ENCODE assay signal across 8 cellular contexts in the genomic region with DNA sequence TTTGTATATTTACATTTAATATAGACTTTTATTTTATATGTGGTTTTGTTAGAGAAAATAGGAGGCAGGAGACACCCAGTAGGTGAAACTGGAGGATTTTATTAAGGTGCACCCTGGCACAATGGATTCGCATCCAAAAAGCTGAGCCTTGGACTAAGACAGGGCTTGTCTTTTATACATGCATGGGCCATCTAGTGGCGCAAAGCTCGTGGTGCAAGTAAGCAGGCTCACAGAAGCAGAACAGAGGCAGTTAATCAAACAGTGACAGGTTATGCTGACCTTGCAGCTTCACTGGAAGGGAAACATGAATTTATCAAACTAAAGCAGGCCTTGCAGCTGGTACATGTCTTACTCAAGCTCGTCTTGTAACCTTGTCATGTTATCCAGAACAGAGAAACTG. TPM values are rescaled to one million over a fixed set of nuclear protein-coding genes. Genes with fewer than 3 reads are reported as not detected.
DNase-seq lines count a peak whose midpoint lies in the region; ATAC-seq, FAIRE-seq and TF ChIP-seq lines count a peak whose summit lies in the region.
"Had no signal": no experiment of that assay in that cellular context is flagged by ENCODE, and none has a peak within 500 bp of the region (broad histone marks: within the 10 kb centered on the region; RNA-seq: fewer than 3 reads in every experiment).

No MANE protein-coding gene starts in this region.

- H2AFZ ChIP-seq in Loucy (ENCODE audit: low read length), result no peak overlapping the region
- H2AFZ ChIP-seq in keratinocyte (ENCODE audit: control insufficient read depth, low read length), result no peak overlapping the region

- H3K27ac Mint-ChIP-seq in activated T-cell treated with anti-CD3 and anti-CD28 coated beads, Interleukin-2, amount 50 U/mL, for 72 hours, result no peak overlapping the region
- H3K27ac Mint-ChIP-seq in CD14-positive monocyte, result no peak overlapping the region
- H3K27ac Mint-ChIP-seq: T-helper 1 cell treated with Interleukin-12 subunit alpha and Interleukin-12 subunit beta and Interleukin-4 antibody, amounts not matched to agents 30 μg/mL and 1 μg/mL, for 36 hours had no signal

- DNase-seq in G401 (ENCODE audit: low spot score) (peak; percentile 11), keratinocyte (ENCODE audit: low read depth, low spot score) (no peak), aorta (no peak), CD14-positive monocyte (ENCODE audit: low spot score) (no peak)
- DNase-seq in activated T-cell treated with anti-CD3 and anti-CD28 coated beads, Interleukin-2, amount 50 U/mL, for 72 hours, result peak; percentile 26 to 38

- H3K4me1 ChIP-seq in Loucy (ENCODE audit: insufficient read depth, low read length, poor library complexity, severe bottlenecking) (no peaks in the 10 kb centered on the region), keratinocyte (ENCODE audit: control insufficient read depth, extremely low read depth, insufficient read depth, low read length) (no peaks in the 10 kb centered on the region), aorta (ENCODE audit: control insufficient read depth in 1 of 2, insufficient read depth in 2 of 2, low read length in 2 of 2) (no peaks in the 10 kb centered on the region)

- H3K4me3 Mint-ChIP-seq in activated T-cell treated with anti-CD3 and anti-CD28 coated beads, Interleukin-2, amount 50 U/mL, for 72 hours, result no peak overlapping the region
- H3K4me3 Mint-ChIP-seq in CD14-positive monocyte, result no peak overlapping the region
- H3K4me3 Mint-ChIP-seq: T-helper 1 cell treated with Interleukin-12 subunit alpha and Interleukin-12 subunit beta and Interleukin-4 antibody, amounts not matched to agents 30 μg/mL and 1 μg/mL, for 36 hours had no signal

- H3K4me2 ChIP-seq in Loucy (ENCODE audit: low read depth, low read length, poor library complexity, severe bottlenecking) (no peak overlapping the region), keratinocyte (ENCODE audit: control insufficient read depth, extremely low read depth, insufficient read depth, low read depth, low read length) (no peak overlapping the region)

- no peak overlapping the region for H3K4me3 ChIP-seq in Loucy (ENCODE audit: low read length, poor library complexity, severe bottlenecking)
- no peak overlapping the region for H3K4me3 ChIP-seq in keratinocyte (ENCODE audit: control insufficient read depth in 2 of 3, extremely low read depth in 1 of 3, insufficient read depth in 2 of 3, low read depth in 1 of 3, low read length in 3 of 3)
- no peak overlapping the region for H3K4me3 ChIP-seq in aorta (ENCODE audit: low read length in 2 of 2)

- intact Hi-C loops in aorta (cut with DNase I), result no loop called here
- intact Hi-C loops in CD14-positive monocyte (cut with micrococcal nuclease), result no loop called here

- H3K27ac ChIP-seq in keratinocyte (ENCODE audit: control insufficient read depth, insufficient read depth, low read length) (no peak overlapping the region), aorta (ENCODE audit: low read depth in 1 of 2, low read length in 2 of 2) (no peak overlapping the region)

- in situ Hi-C loops in G401 (cut with HindIII; ENCODE audit: low sequenced_read_pairs), result no loop called here

- H3K27me3 ChIP-seq in Loucy (ENCODE audit: insufficient read depth, low read length, poor library complexity, severe bottlenecking) (no peaks in the 10 kb centered on the region), keratinocyte (ENCODE audit: control insufficient read depth, extremely low read depth, insufficient read depth, low read length) (no peaks in the 10 kb centered on the region), aorta (ENCODE audit: control insufficient read depth in 1 of 2, insufficient read depth in 2 of 2, low read length in 1 of 2) (no peaks in the 10 kb centered on the region)

- ATAC-seq in activated T-cell treated with anti-CD3 and anti-CD28 coated beads, Interleukin-2, amount 50 U/mL, for 72 hours (replicated peaks in 1 of 2), result peak in 1 of 2 donors; percentile 45
- ATAC-seq in HG03139 (IDR thresholded peaks at IDR 0.05; ENCODE audit: unreplicated experiment) (no peak), aorta (ENCODE audit: low FRiP score) (no peak)

- no peak for FAIRE-seq in keratinocyte (lab: Jason Lieb, UNC)

- H3K9me3 Mint-ChIP-seq in activated T-cell treated with anti-CD3 and anti-CD28 coated beads, Interleukin-2, amount 50 U/mL, for 72 hours, result peaks cover 7 to 8% of the 10 kb centered on the region in 2 donors
- peaks cover 21 to 58% (median 42%) of the 10 kb centered on the region in 7 donors for H3K9me3 Mint-ChIP-seq in CD14-positive monocyte

- dilution Hi-C loops in keratinocyte (cut with MboI; ENCODE audit: extremely low pct_ligation_motif_present, low sequenced_read_pairs), result no loop called here

- H3K36me3 ChIP-seq in Loucy (ENCODE audit: insufficient read depth, low read length) (no peaks in the 10 kb centered on the region), keratinocyte (ENCODE audit: control insufficient read depth in 2 of 2, extremely low read depth in 1 of 2, insufficient read depth in 2 of 2, low read length in 2 of 2) (no peaks in the 10 kb centered on the region), aorta (ENCODE audit: control insufficient read depth in 1 of 2, insufficient read depth in 2 of 2, low read length in 1 of 2) (peaks cover 0 to 4% of the 10 kb centered on the region in 2 donors)

- H3K9me1 ChIP-seq in keratinocyte (ENCODE audit: control insufficient read depth, extremely low read depth, insufficient read depth, low read length), result no peaks in the 10 kb centered on the region

- no peaks in the 10 kb centered on the region for H3K9me2 ChIP-seq in Loucy (replicated peaks; ENCODE audit: low read depth, low read length)

- H3K36me3 Mint-ChIP-seq in activated T-cell treated with anti-CD3 and anti-CD28 coated beads, Interleukin-2, amount 50 U/mL, for 72 hours (ENCODE audit: insufficient read depth in 2 of 2), result peaks cover 7 to 8% of the 10 kb centered on the region in 2 donors
- H3K36me3 Mint-ChIP-seq in CD14-positive monocyte, result no peaks in the 10 kb centered on the region

- no peaks in the 10 kb centered on the region for H3K4me1 Mint-ChIP-seq in activated T-cell treated with anti-CD3 and anti-CD28 coated beads, Interleukin-2, amount 50 U/mL, for 72 hours (ENCODE audit: low read depth)
- no peaks in the 10 kb centered on the region for H3K4me1 Mint-ChIP-seq in CD14-positive monocyte

- peaks cover 16% of the 10 kb centered on the region; the same call in 1 of the 2 replicates for H3K9me3 ChIP-seq in Loucy (ENCODE audit: insufficient read depth, low read depth, low read length)
- H3K9me3 ChIP-seq in keratinocyte (ENCODE audit: control insufficient read depth, low read depth, low read length), result peaks cover 12% of the 10 kb centered on the region
- H3K9me3 ChIP-seq in aorta (ENCODE audit: control insufficient read depth, low read length), result peaks cover 6% of the 10 kb centered on the region

- H3K9ac ChIP-seq in Loucy (ENCODE audit: low read depth, low read length, poor library complexity, severe bottlenecking) (no peak overlapping the region), keratinocyte (ENCODE audit: control insufficient read depth, extremely low read depth, insufficient read depth, low read length) (no peak overlapping the region)

- no peaks in the 10 kb centered on the region for H3K79me2 ChIP-seq in Loucy (ENCODE audit: insufficient read depth, low read length)
- H3K79me2 ChIP-seq in keratinocyte (ENCODE audit: control insufficient read depth, insufficient read depth, low read length), result no peaks in the 10 kb centered on the region

- TF ChIP-seq CTCF in Loucy (conservative IDR thresholded peaks at IDR 0.05; ENCODE audit: low read length) (peak; percentile 80), keratinocyte (optimal IDR thresholded peaks at IDR 0.05 in 1 of 3, IDR thresholded peaks at IDR 0.05 in 1 of 3, conservative IDR thresholded peaks at IDR 0.05 in 1 of 3; ENCODE audit: extremely low read depth in 1 of 3, insufficient read depth in 2 of 3, low read length in 3 of 3) (peak; percentile 50 to 56 (median 51)), CD14-positive monocyte (IDR thresholded peaks at IDR 0.05) (no peak)

- H3K27me3 Mint-ChIP-seq in activated T-cell treated with anti-CD3 and anti-CD28 coated beads, Interleukin-2, amount 50 U/mL, for 72 hours (ENCODE audit: low read depth), result no peaks in the 10 kb centered on the region
- no peaks in the 10 kb centered on the region for H3K27me3 Mint-ChIP-seq in CD14-positive monocyte (ENCODE audit: low read depth in 3 of 3)

- H4K20me1 ChIP-seq in Loucy (ENCODE audit: insufficient read depth, low read length, poor library complexity, severe bottlenecking) (no peaks in the 10 kb centered on the region), keratinocyte (ENCODE audit: control insufficient read depth, extremely low read depth, insufficient read depth, low read length) (no peaks in the 10 kb centered on the region)

- 60 to 62% methylated on average over 4 of the region's 4 CpGs for WGBS in aorta, 2 donors

- H3F3A ChIP-seq in Loucy (ENCODE audit: low read depth), result no peaks in the 10 kb centered on the region

RNA-seq across cellular contexts. Expression of gene ZNF681, which starts 58.8 kb away (rescaled TPM):
- total RNA-seq in G401 (2014; rRNA removed; shearing (Covaris generic)), result 4.1 and 7.0 TPM in 2 replicates
- 1 to 10 TPM; 4.7 to 7.0 TPM for total RNA-seq in activated T-cell treated with anti-CD3 and anti-CD28 coated beads, Interleukin-2, amount 50 U/mL, for 72 hours
- polyA plus RNA-seq in keratinocyte (0.96 to 1.4 TPM (median 1.1 TPM) in 3 replicates), aorta (under 1 TPM in 1 of 2 donors, not detected in 1; 0.31 TPM), CD14-positive monocyte (under 1 TPM; 0.04 to 0.05 TPM)
- 2.4 TPM for polyA plus RNA-seq in keratinocyte (2011; ENCODE audit: low read depth)
- 0.43 and 1.00 TPM in 2 replicates for polyA plus RNA-seq in keratinocyte (2011; cell fraction: cytosol; rRNA removed)
- 1.9 and 2.5 TPM in 2 replicates for polyA plus RNA-seq in keratinocyte (2011; cell fraction: nucleus; rRNA removed)
- polyA plus RNA-seq in keratinocyte (2012; ENCODE audit: low replicate concordance), result 1.5 and 2.4 TPM in 2 replicates
- polyA minus RNA-seq in keratinocyte, result 0.39 to 1.6 TPM (median 0.86 TPM) in 3 replicates
- 0.58 TPM for polyA minus RNA-seq in keratinocyte (2011; cell fraction: cytosol; rRNA and poly(A)+ RNA removed)
- polyA minus RNA-seq in keratinocyte (2011; cell fraction: nucleus; rRNA and poly(A)+ RNA removed), result 1.3 and 3.4 TPM in 2 replicates
- 1 to 10 TPM in 1 of 2 donors, under 1 TPM in 1; 0.91 to 3.0 TPM for total RNA-seq in aorta

Comparison
In these comparisons a context has a peak if more than half of its experiments do, and no peak if none do; other contexts are left out.
1. DNase-seq: peak in G401 (single experiment) and activated T-cell treated with anti-CD3 and anti-CD28 coated beads, Interleukin-2, amount 50 U/mL, for 72 hours (2 of 2); none in keratinocyte (single experiment), aorta (0 of 2) and CD14-positive monocyte (single experiment).